ENCODE assay signal across 8 cellular contexts in genomic region chr3:114827495-114827894, GRCh38.
A peak's percentile ranks its signal among the peaks of the same experiment; 100 is the strongest.
DNase-seq lines count a peak whose midpoint lies in the region; ATAC-seq and TF ChIP-seq lines count a peak whose summit lies in the region.

No MANE protein-coding gene starts in this region.

- no peaks in the 10 kb centered on the region for H3K36me3 ChIP-seq in left lung

- no peaks in the 10 kb centered on the region for H3K27me3 ChIP-seq in left lung

- DNase-seq in NCI-H748 treated with DMSO at 0.1 percent for 48 hours (lab: John Stamatoyannopoulos, UW) (peak; percentile 39), T47D (ENCODE audit: low read depth in 1 of 2, low spot score in 1 of 2) (peak; percentile 7 to 64), left lung (no peak), cerebellar nuclear complex (lab: John Stamatoyannopoulos, UW) (no peak)
- DNase-seq in activated CD4-positive, alpha-beta memory T cell treated with anti-CD3 and anti-CD28 coated beads, Interleukin-2, amount 10 ng/mL, durations not matched to agents 7 days and 5 days: no peak

- H3K4me1 ChIP-seq in left lung: no peaks in the 10 kb centered on the region

- ATAC-seq in GM18867 (IDR thresholded peaks at IDR 0.05; ENCODE audit: unreplicated experiment): peak; percentile 88
- ATAC-seq in HG03442 (IDR thresholded peaks at IDR 0.05; ENCODE audit: unreplicated experiment): peak; percentile 74
- ATAC-seq in left lung: peak; percentile 77

- no peaks in the 10 kb centered on the region for H3K36me3 Mint-ChIP-seq in activated CD4-positive, alpha-beta memory T cell treated with anti-CD3 and anti-CD28 coated beads, Interleukin-2, amount 10 ng/mL, durations not matched to agents 7 days and 5 days (ENCODE audit: low read depth)

- POLR2A ChIA-PET in activated CD4-positive, alpha-beta memory T cell treated with anti-CD3 and anti-CD28 coated beads, Interleukin-2, amount 10 ng/mL, durations not matched to agents 7 days and 5 days (lab: Charles Lee): no interaction called here

- H3K4me3 ChIP-seq in left lung: no peak overlapping the region

- H3K27me3 Mint-ChIP-seq in activated CD4-positive, alpha-beta memory T cell treated with anti-CD3 and anti-CD28 coated beads, Interleukin-2, amount 10 ng/mL, durations not matched to agents 7 days and 5 days: no peaks in the 10 kb centered on the region

- no peaks in the 10 kb centered on the region for H3K4me1 Mint-ChIP-seq in activated CD4-positive, alpha-beta memory T cell treated with anti-CD3 and anti-CD28 coated beads, Interleukin-2, amount 10 ng/mL, durations not matched to agents 7 days and 5 days

- no peaks in the 10 kb centered on the region for H3K9me3 ChIP-seq in left lung

- no peaks in the 10 kb centered on the region for H3K9me3 Mint-ChIP-seq in activated CD4-positive, alpha-beta memory T cell treated with anti-CD3 and anti-CD28 coated beads, Interleukin-2, amount 10 ng/mL, durations not matched to agents 7 days and 5 days

- in situ Hi-C loops in T47D (cut with HindIII; ENCODE audit: low pct_unique_long_range_greater_than_20kb, low sequenced_read_pairs): no loop called here

- no peak overlapping the region for H3K4me3 Mint-ChIP-seq in activated CD4-positive, alpha-beta memory T cell treated with anti-CD3 and anti-CD28 coated beads, Interleukin-2, amount 10 ng/mL, durations not matched to agents 7 days and 5 days

- H3K27ac ChIP-seq in C4-2B: no peak overlapping the region
- H3K27ac ChIP-seq in left lung: no peak overlapping the region

- TF ChIP-seq CTCF in C4-2B (conservative IDR thresholded peaks at IDR 0.05): peak; percentile 82
- peak; percentile 43 to 46 for TF ChIP-seq CTCF in left lung (IDR thresholded peaks at IDR 0.05)

- no peak overlapping the region for H3K27ac Mint-ChIP-seq in activated CD4-positive, alpha-beta memory T cell treated with anti-CD3 and anti-CD28 coated beads, Interleukin-2, amount 10 ng/mL, durations not matched to agents 7 days and 5 days

- intact Hi-C loops in left lung (cut with DNase I): no loop called here

- CTCF ChIA-PET in activated CD4-positive, alpha-beta memory T cell treated with anti-CD3 and anti-CD28 coated beads, Interleukin-2, amount 10 ng/mL, durations not matched to agents 7 days and 5 days (lab: Charles Lee): interaction anchor here (0.6 kb wide), 2 partner anchors 341 to 961 kb away, joined by 3 read pairs; no protein-coding TSS in a partner anchor

Comparison
In these comparisons a context has a peak if more than half of its experiments do, and no peak if none do; other contexts are left out.
1. DNase-seq: peak in NCI-H748 treated with DMSO at 0.1 percent for 48 hours (single experiment) and T47D (2 of 2); none in left lung (0 of 2), activated CD4-positive, alpha-beta memory T cell treated with anti-CD3 and anti-CD28 coated beads, Interleukin-2, amount 10 ng/mL, durations not matched to agents 7 days and 5 days (single experiment) and cerebellar nuclear complex (0 of 2).
2. Peak in every context shown above with its lines, with median percentiles within 50 percentile points of each other: ATAC-seq.